In genomic region chr7:4226166-4226857, GRCh38 we compare ENCODE assay signal across 14 cellular contexts.
DNase-seq lines count a peak whose midpoint lies in the region; ATAC-seq and TF ChIP-seq lines count a peak whose summit lies in the region.
"Had no signal": no experiment of that assay in that cellular context is flagged by ENCODE, and none has a peak within 500 bp of the region (broad histone marks: within the 10 kb centered on the region; RNA-seq: fewer than 3 reads in every experiment).

No MANE protein-coding gene starts in this region.

- H3K27ac Mint-ChIP-seq in activated CD4-positive, alpha-beta T cell treated with anti-CD3 and anti-CD28 coated beads for 36 hours, result no peak overlapping the region
- H3K27ac Mint-ChIP-seq: activated T-cell treated with anti-CD3 and anti-CD28 coated beads, Interleukin-2, amount 50 U/mL, for 24 hours; T-cell had no signal

- H3K4me1 Mint-ChIP-seq in activated CD4-positive, alpha-beta T cell treated with anti-CD3 and anti-CD28 coated beads for 36 hours, result no peaks in the 10 kb centered on the region
- H3K4me1 Mint-ChIP-seq: T-cell had no signal

- H3K36me3 ChIP-seq in hepatocyte (replicated peaks; ENCODE audit: insufficient read depth, low read depth), result no peaks in the 10 kb centered on the region
- H3K36me3 ChIP-seq: adrenal gland had no signal

- intact Hi-C loops in activated CD4-positive, alpha-beta T cell treated with anti-CD3 and anti-CD28 coated beads for 36 hours (cut with DNase I, micrococcal nuclease), result no loop called here

- no peaks in the 10 kb centered on the region for H3K9me2 ChIP-seq in hepatocyte (replicated peaks; ENCODE audit: insufficient read depth)

- H3K9me3 Mint-ChIP-seq in activated CD4-positive, alpha-beta T cell treated with anti-CD3 and anti-CD28 coated beads for 36 hours (ENCODE audit: low read depth), result no peaks in the 10 kb centered on the region
- H3K9me3 Mint-ChIP-seq: activated T-cell treated with anti-CD3 and anti-CD28 coated beads, Interleukin-2, amount 50 U/mL, for 24 hours had no signal

- no peak for TF ChIP-seq CTCF in hepatocyte (IDR thresholded peaks at IDR 0.05; ENCODE audit: poor library complexity)

- no peaks in the 10 kb centered on the region for H4K20me1 ChIP-seq in hepatocyte (ENCODE audit: insufficient read depth, poor library complexity, severe bottlenecking)

- no peak overlapping the region for H2AFZ ChIP-seq in hepatocyte

- POLR2A ChIA-PET in activated CD4-positive, alpha-beta T cell treated with anti-CD3 and anti-CD28 coated beads for 36 hours (lab: Charles Lee), result no interaction called here

- no peaks in the 10 kb centered on the region for H3K27me3 ChIP-seq in hepatocyte
- H3K27me3 ChIP-seq: adrenal gland had no signal

- CTCF ChIA-PET in activated CD4-positive, alpha-beta T cell treated with anti-CD3 and anti-CD28 coated beads for 36 hours (lab: Charles Lee), result no interaction called here

- DNase-seq in activated CD4-positive, alpha-beta T cell treated with anti-CD3 and anti-CD28 coated beads for 36 hours, result peak; percentile 11
- DNase-seq in activated CD4-positive, alpha-beta T cell treated with anti-CD3 and anti-CD28 coated beads for 1 hour, result no peak
- DNase-seq in SK-MEL-5 (ENCODE audit: low read depth, low spot score), result peak; percentile 70
- peak; percentile 47 for DNase-seq in inferior parietal cortex (ENCODE audit: extremely low spot score)
- no peak for DNase-seq in hepatocyte (ENCODE audit: low spot score)
- DNase-seq: activated T-cell treated with anti-CD3 and anti-CD28 coated beads, Interleukin-2, amount 50 U/mL, for 24 hours; adrenal gland; AML-193; dermis blood vessel endothelial cell; EL; T-cell had no signal

- no peaks in the 10 kb centered on the region for H3K4me1 ChIP-seq in hepatocyte (ENCODE audit: insufficient read depth)
- H3K4me1 ChIP-seq: adrenal gland had no signal

- H3K27me3 Mint-ChIP-seq in activated CD4-positive, alpha-beta T cell treated with anti-CD3 and anti-CD28 coated beads for 36 hours, result no peaks in the 10 kb centered on the region
- H3K27me3 Mint-ChIP-seq: activated T-cell treated with anti-CD3 and anti-CD28 coated beads, Interleukin-2, amount 50 U/mL, for 24 hours had no signal

- H3K36me3 Mint-ChIP-seq in activated CD4-positive, alpha-beta T cell treated with anti-CD3 and anti-CD28 coated beads for 36 hours (ENCODE audit: low read depth), result no peaks in the 10 kb centered on the region
- H3K36me3 Mint-ChIP-seq: T-cell had no signal

- in situ Hi-C loops in SK-MEL-5 (cut with HindIII; ENCODE audit: low pct_unique_long_range_greater_than_20kb, low sequenced_read_pairs), result no loop called here

- no peak for ATAC-seq in activated CD4-positive, alpha-beta T cell treated with anti-CD3 and anti-CD28 coated beads for 36 hours
- ATAC-seq in HG02981 (IDR thresholded peaks at IDR 0.05; ENCODE audit: unreplicated experiment) (no peak), GM21528 (IDR thresholded peaks at IDR 0.05; ENCODE audit: low FRiP score, unreplicated experiment) (no peak), HG03175 (IDR thresholded peaks at IDR 0.05; ENCODE audit: unreplicated experiment) (no peak)
- ATAC-seq: T-cell had no signal

- no peak overlapping the region for H3K4me3 ChIP-seq in hepatocyte
- H3K4me3 ChIP-seq: adrenal gland had no signal

- H3K4me3 Mint-ChIP-seq in activated CD4-positive, alpha-beta T cell treated with anti-CD3 and anti-CD28 coated beads for 36 hours, result no peak overlapping the region
- H3K4me3 Mint-ChIP-seq: activated T-cell treated with anti-CD3 and anti-CD28 coated beads, Interleukin-2, amount 50 U/mL, for 24 hours; T-cell had no signal

- H3K27ac ChIP-seq in hepatocyte, result no peak overlapping the region
- H3K27ac ChIP-seq: adrenal gland had no signal

- H3K4me2 ChIP-seq in hepatocyte, result no peak overlapping the region

- H3K9me3 ChIP-seq in hepatocyte (ENCODE audit: low read depth), result no peaks in the 10 kb centered on the region
- H3K9me3 ChIP-seq: adrenal gland had no signal

- WGBS in hepatocyte (ENCODE audit: low lambda C conversion rate, missing lambda C conversion rate), result 85% methylated on average over 18 of the region's 18 CpGs

- H3K79me2 ChIP-seq in hepatocyte, result no peaks in the 10 kb centered on the region

Comparison
In these comparisons a context has a peak if more than half of its experiments do, and no peak if none do; other contexts are left out.
1. DNase-seq: peak in activated CD4-positive, alpha-beta T cell treated with anti-CD3 and anti-CD28 coated beads for 36 hours (single experiment), SK-MEL-5 (single experiment) and inferior parietal cortex (single experiment); none in activated CD4-positive, alpha-beta T cell treated with anti-CD3 and anti-CD28 coated beads for 1 hour (single experiment) and hepatocyte (single experiment).